ENCODE assay signal across 10 cellular contexts in genomic region chr20:31260326-31260932, GRCh38.
DNase-seq lines count a peak whose midpoint lies in the region; ATAC-seq and TF ChIP-seq lines count a peak whose summit lies in the region.
"Had no signal": no experiment of that assay in that cellular context is flagged by ENCODE, and none has a peak within 500 bp of the region (broad histone marks: within the 10 kb centered on the region; RNA-seq: fewer than 3 reads in every experiment).

No MANE protein-coding gene starts in this region.

- ATAC-seq in HG03565 (IDR thresholded peaks at IDR 0.05; ENCODE audit: unreplicated experiment) (no peak), GM18907 (IDR thresholded peaks at IDR 0.05; ENCODE audit: unreplicated experiment) (no peak)
- ATAC-seq: natural killer cell treated with Interleukin-12 subunit alpha and Interleukin-12 subunit beta and Interleukin-15 and Interleukin-18, amount 100 ng/mL, for 72 hours had no signal

- no peak for DNase-seq in AG09309 (ENCODE audit: low read depth)
- DNase-seq in GM20000 (ENCODE audit: low spot score): no peak
- peak; percentile 8 for DNase-seq in NCI-H526 treated with DMSO at 0.1 percent for 48 hours (lab: John Stamatoyannopoulos, UW)
- DNase-seq in choroid plexus epithelial cell (ENCODE audit: low read depth): peak; percentile 5
- no peak for DNase-seq in activated CD4-positive, alpha-beta T cell treated with anti-CD3 and anti-CD28 coated beads, Interleukin-2, amount 50 U/mL, for 1 hour
- DNase-seq in stimulated activated CD4-positive, alpha-beta T cell treated with anti-CD3 and anti-CD28 coated beads, Interleukin-4, amount 100 ng/mL, for 24 hours: no peak
- DNase-seq: MG63 had no signal

- TF ChIP-seq CTCF in AG09309 (IDR thresholded peaks at IDR 0.05; ENCODE audit: control insufficient read depth, insufficient read depth, low read depth, low read length, missing control alignments): peak; percentile 26
- TF ChIP-seq CTCF in GM20000 (IDR thresholded peaks at IDR 0.05; ENCODE audit: extremely low read depth, missing control alignments): peak; percentile 18
- peak; percentile 28 for TF ChIP-seq CTCF in choroid plexus epithelial cell (conservative IDR thresholded peaks at IDR 0.05; ENCODE audit: low read depth, low read length)

- H3K4me3 ChIP-seq in AG09309 (ENCODE audit: control insufficient read depth, low read depth, low read length): no peak overlapping the region
- H3K4me3 ChIP-seq in choroid plexus epithelial cell (ENCODE audit: low read depth, low read length): no peak overlapping the region
- H3K4me3 ChIP-seq: MG63 had no signal

Comparison
In these comparisons a context has a peak if more than half of its experiments do, and no peak if none do; other contexts are left out.
1. DNase-seq: peak in NCI-H526 treated with DMSO at 0.1 percent for 48 hours (single experiment) and choroid plexus epithelial cell (single experiment); none in AG09309 (single experiment), GM20000 (single experiment), activated CD4-positive, alpha-beta T cell treated with anti-CD3 and anti-CD28 coated beads, Interleukin-2, amount 50 U/mL, for 1 hour (single experiment) and stimulated activated CD4-positive, alpha-beta T cell treated with anti-CD3 and anti-CD28 coated beads, Interleukin-4, amount 100 ng/mL, for 24 hours (single experiment).
2. Peak in every context shown above with its lines, with median percentiles within 50 percentile points of each other: CTCF ChIP-seq.